ENCODE assay signal across 25 cellular contexts in genomic region chr18:58114766-58115165, GRCh38.
"Had no signal": no experiment of that assay in that cellular context is flagged by ENCODE, and none has a peak within 500 bp of the region (broad histone marks: within the 10 kb centered on the region; RNA-seq: fewer than 3 reads in every experiment).

No MANE protein-coding gene starts in this region.

- H3K27ac Mint-ChIP-seq: activated CD4-positive, alpha-beta T cell treated with anti-CD3 and anti-CD28 coated beads for 36 hours; activated CD8-positive, alpha-beta T cell treated with anti-CD3 and anti-CD28 coated beads for 36 hours; activated naive CD4-positive, alpha-beta T cell treated with anti-CD3 and anti-CD28 coated beads, Interleukin-2, amount 10 ng/mL, durations not matched to agents 7 days and 5 days; activated naive CD8-positive, alpha-beta T cell treated with anti-CD3 and anti-CD28 coated beads for 36 hours; activated T-cell treated with anti-CD3 and anti-CD28 coated beads, Interleukin-2, amount 50 U/mL, for 72 hours; activated T-helper 2 cell treated with anti-CD3 and anti-CD28 coated beads, Interferon-gamma antibody, Interleukin-2, Interleukin-4, amounts not matched to agents 10 μg/mL and 5 μg/mL and 100 μg/mL, durations not matched to agents 14 hours and 24 hours and 36 hours; T-cell had no signal

- H3K4me3 Mint-ChIP-seq: activated CD4-positive, alpha-beta T cell treated with anti-CD3 and anti-CD28 coated beads for 36 hours; activated CD8-positive, alpha-beta T cell treated with anti-CD3 and anti-CD28 coated beads for 36 hours; activated naive CD4-positive, alpha-beta T cell treated with anti-CD3 and anti-CD28 coated beads, Interleukin-2, amount 10 ng/mL, durations not matched to agents 7 days and 5 days; activated naive CD8-positive, alpha-beta T cell treated with anti-CD3 and anti-CD28 coated beads for 36 hours; activated T-cell treated with anti-CD3 and anti-CD28 coated beads, Interleukin-2, amount 50 U/mL, for 72 hours; T-cell had no signal

- H3K36me3 ChIP-seq: adrenal gland, MG63 had no signal

- H3K36me3 Mint-ChIP-seq: activated naive CD4-positive, alpha-beta T cell treated with anti-CD3 and anti-CD28 coated beads, Interleukin-2, amount 10 ng/mL, durations not matched to agents 7 days and 5 days; activated naive CD8-positive, alpha-beta T cell treated with anti-CD3 and anti-CD28 coated beads for 36 hours; T-cell had no signal

- DNase-seq: activated CD4-positive, alpha-beta T cell treated with anti-CD3 and anti-CD28 coated beads for 36 hours; activated CD8-positive, alpha-beta memory T cell treated with anti-CD3 and anti-CD28 coated beads, Interleukin-2, amount 50 U/mL, for 4 hours; activated CD8-positive, alpha-beta T cell treated with anti-CD3 and anti-CD28 coated beads for 36 hours; activated gamma-delta T cell treated with Interleukin-2 at 50 U/mL for 16 hours; activated naive CD4-positive, alpha-beta T cell treated with anti-CD3 and anti-CD28 coated beads, Interleukin-2, amount 10 ng/mL, durations not matched to agents 7 days and 5 days; activated naive CD8-positive, alpha-beta T cell treated with anti-CD3 and anti-CD28 coated beads for 36 hours; activated T-cell treated with anti-CD3 and anti-CD28 coated beads, Interleukin-2, amount 50 U/mL, for 72 hours; adrenal gland; anterior cingulate cortex; central memory CD4-positive, alpha-beta T cell; MG63; NCI-H1105; NCI-H1436; NCI-H187; NCI-H2081; NCI-H510A treated with DMSO at 0.1 percent for 48 hours; NCI-H748 treated with DMSO at 0.1 percent for 48 hours; SIG-M5; T-cell; T-helper 2 cell; T1000 had no signal

- H3K9me3 ChIP-seq: adrenal gland, MG63 had no signal

- H3K27me3 ChIP-seq: adrenal gland, MG63 had no signal

- H3K27ac ChIP-seq: adrenal gland, VCaP had no signal

- H3K9me3 Mint-ChIP-seq: activated CD8-positive, alpha-beta T cell treated with anti-CD3 and anti-CD28 coated beads for 36 hours; activated naive CD4-positive, alpha-beta T cell treated with anti-CD3 and anti-CD28 coated beads, Interleukin-2, amount 10 ng/mL, durations not matched to agents 7 days and 5 days; activated naive CD8-positive, alpha-beta T cell treated with anti-CD3 and anti-CD28 coated beads for 36 hours; activated T-cell treated with anti-CD3 and anti-CD28 coated beads, Interleukin-2, amount 50 U/mL, for 72 hours; activated T-helper 2 cell treated with anti-CD3 and anti-CD28 coated beads, Interferon-gamma antibody, Interleukin-2, Interleukin-4, amounts not matched to agents 10 μg/mL and 5 μg/mL and 100 μg/mL, durations not matched to agents 14 hours and 24 hours and 36 hours; T-cell had no signal

- H3K4me3 ChIP-seq: adrenal gland, MG63 had no signal

- FAIRE-seq: bronchial epithelial cell, TTC549 had no signal

- H3K27me3 Mint-ChIP-seq: activated naive CD8-positive, alpha-beta T cell treated with anti-CD3 and anti-CD28 coated beads for 36 hours had no signal

- ATAC-seq: activated CD4-positive, alpha-beta T cell treated with anti-CD3 and anti-CD28 coated beads for 36 hours; activated CD8-positive, alpha-beta T cell treated with anti-CD3 and anti-CD28 coated beads for 36 hours; activated T-cell treated with anti-CD3 and anti-CD28 coated beads, Interleukin-2, amount 50 U/mL, for 72 hours; T-cell had no signal
